12 cellular contexts compared by ENCODE assay signal in genomic region chr5:32027093-32027716, GRCh38.
DNase-seq lines count a peak whose midpoint lies in the region; ATAC-seq and TF ChIP-seq lines count a peak whose summit lies in the region.
"Had no signal": no experiment of that assay in that cellular context is flagged by ENCODE, and none has a peak within 500 bp of the region (broad histone marks: within the 10 kb centered on the region; RNA-seq: fewer than 3 reads in every experiment).

No MANE protein-coding gene starts in this region.

- H3K27ac Mint-ChIP-seq in natural killer cell treated with Interleukin-12 subunit alpha and Interleukin-12 subunit beta and Interleukin-15 and Interleukin-18, amount 100 ng/mL, for 72 hours, result no peak overlapping the region
- no peak overlapping the region for H3K27ac Mint-ChIP-seq in activated T-cell treated with anti-CD3 and anti-CD28 coated beads, Interleukin-2, amount 50 U/mL, for 24 hours
- H3K27ac Mint-ChIP-seq: activated naive CD4-positive, alpha-beta T cell treated with anti-CD3 and anti-CD28 coated beads, Interleukin-2, amount 50 U/mL, for 24 hours had no signal

- no peaks in the 10 kb centered on the region for H3K36me3 ChIP-seq in psoas muscle (ENCODE audit: insufficient read depth in 1 of 2, low read depth in 1 of 2)
- H3K36me3 ChIP-seq in WERI-Rb-1, result no peaks in the 10 kb centered on the region

- H3K4me1 ChIP-seq in psoas muscle, result peaks cover 36% of the 10 kb centered on the region

- no peaks in the 10 kb centered on the region for H3K9me3 Mint-ChIP-seq in natural killer cell treated with Interleukin-12 subunit alpha and Interleukin-12 subunit beta and Interleukin-15 and Interleukin-18, amount 100 ng/mL, for 72 hours
- no peaks in the 10 kb centered on the region for H3K9me3 Mint-ChIP-seq in activated T-cell treated with anti-CD3 and anti-CD28 coated beads, Interleukin-2, amount 50 U/mL, for 24 hours
- H3K9me3 Mint-ChIP-seq: activated naive CD4-positive, alpha-beta T cell treated with anti-CD3 and anti-CD28 coated beads, Interleukin-2, amount 50 U/mL, for 24 hours; CD4-positive, alpha-beta memory T cell had no signal

- peak overlapping the region; percentile 40 for H3K4me3 ChIP-seq in WI38 (ENCODE audit: low read depth, low read length)
- H3K4me3 ChIP-seq in fibroblast of villous mesenchyme (ENCODE audit: low read depth, low read length), result peak overlapping the region; percentile 17
- peak overlapping the region; percentile 26 for H3K4me3 ChIP-seq in psoas muscle
- H3K4me3 ChIP-seq in WERI-Rb-1 (ENCODE audit: low read depth, low read length), result no peak overlapping the region

- no peaks in the 10 kb centered on the region for H3K27me3 ChIP-seq in psoas muscle (ENCODE audit: insufficient read depth in 3 of 3, low read length in 2 of 3)
- no peaks in the 10 kb centered on the region for H3K27me3 ChIP-seq in WERI-Rb-1 (ENCODE audit: insufficient read depth, low read depth, severe bottlenecking)

- peaks cover 4 to 10% of the 10 kb centered on the region in 2 donors for H3K27me3 Mint-ChIP-seq in natural killer cell treated with Interleukin-12 subunit alpha and Interleukin-12 subunit beta and Interleukin-15 and Interleukin-18, amount 100 ng/mL, for 72 hours
- H3K27me3 Mint-ChIP-seq in activated T-cell treated with anti-CD3 and anti-CD28 coated beads, Interleukin-2, amount 50 U/mL, for 24 hours, result no peaks in the 10 kb centered on the region
- H3K27me3 Mint-ChIP-seq: activated naive CD4-positive, alpha-beta T cell treated with anti-CD3 and anti-CD28 coated beads, Interleukin-2, amount 50 U/mL, for 24 hours had no signal

- H3K27ac ChIP-seq in psoas muscle, result peak overlapping the region; percentile 68
- H3K27ac ChIP-seq in WERI-Rb-1, result no peak overlapping the region

- no peak for TF ChIP-seq CTCF in WI38 (IDR thresholded peaks at IDR 0.05; ENCODE audit: low read depth, low read length)
- no peak for TF ChIP-seq CTCF in fibroblast of villous mesenchyme (IDR thresholded peaks at IDR 0.05; ENCODE audit: insufficient read depth, low read depth, low read length)
- TF ChIP-seq CTCF in psoas muscle (IDR thresholded peaks at IDR 0.05), result no peak
- no peak for TF ChIP-seq CTCF in WERI-Rb-1 (IDR thresholded peaks at IDR 0.05; ENCODE audit: low read depth, low read length)

- no peak overlapping the region for H3K4me3 Mint-ChIP-seq in natural killer cell treated with Interleukin-12 subunit alpha and Interleukin-12 subunit beta and Interleukin-15 and Interleukin-18, amount 100 ng/mL, for 72 hours
- H3K4me3 Mint-ChIP-seq in activated T-cell treated with anti-CD3 and anti-CD28 coated beads, Interleukin-2, amount 50 U/mL, for 24 hours, result no peak overlapping the region
- H3K4me3 Mint-ChIP-seq: activated naive CD4-positive, alpha-beta T cell treated with anti-CD3 and anti-CD28 coated beads, Interleukin-2, amount 50 U/mL, for 24 hours; CD4-positive, alpha-beta memory T cell had no signal

- DNase-seq in Ammon's horn (ENCODE audit: low spot score) (peak; percentile 87), fibroblast of villous mesenchyme (ENCODE audit: low read depth) (peak; percentile 28), psoas muscle (no peak), WERI-Rb-1 (no peak)
- DNase-seq in natural killer cell treated with Interleukin-12 subunit alpha and Interleukin-12 subunit beta and Interleukin-15 and Interleukin-18, amount 100 ng/mL, for 72 hours (ENCODE audit: low spot score), result no peak
- DNase-seq in activated T-cell treated with anti-CD3 and anti-CD28 coated beads, Interleukin-2, amount 50 U/mL, for 24 hours, result no peak
- DNase-seq: CD4-positive, alpha-beta memory T cell; NCI-H510A treated with DMSO at 0.1 percent for 48 hours; stimulated activated CD4-positive, alpha-beta T cell treated with anti-CD3 and anti-CD28 coated beads, Interleukin-15, amount 100 ng/mL, for 24 hours had no signal

- no peaks in the 10 kb centered on the region for H3K4me1 Mint-ChIP-seq in natural killer cell treated with Interleukin-12 subunit alpha and Interleukin-12 subunit beta and Interleukin-15 and Interleukin-18, amount 100 ng/mL, for 72 hours (ENCODE audit: low read depth in 2 of 2)
- no peaks in the 10 kb centered on the region for H3K4me1 Mint-ChIP-seq in activated T-cell treated with anti-CD3 and anti-CD28 coated beads, Interleukin-2, amount 50 U/mL, for 24 hours (ENCODE audit: low read depth)

- intact Hi-C loops in psoas muscle (cut with DNase I), result loop anchor here in 1 of 2 donors (5.0 kb wide), 1 partner anchor 45 kb away; no protein-coding TSS in a partner anchor

- ATAC-seq in psoas muscle, result peak; percentile 14 to 58 (median 46)
- no peak for ATAC-seq in GM21526 (IDR thresholded peaks at IDR 0.05; ENCODE audit: low FRiP score, unreplicated experiment)
- no peak for ATAC-seq in natural killer cell treated with Interleukin-12 subunit alpha and Interleukin-12 subunit beta and Interleukin-15 and Interleukin-18, amount 100 ng/mL, for 72 hours

- H3K36me3 Mint-ChIP-seq in natural killer cell treated with Interleukin-12 subunit alpha and Interleukin-12 subunit beta and Interleukin-15 and Interleukin-18, amount 100 ng/mL, for 72 hours, result no peaks in the 10 kb centered on the region
- H3K36me3 Mint-ChIP-seq in activated T-cell treated with anti-CD3 and anti-CD28 coated beads, Interleukin-2, amount 50 U/mL, for 24 hours (ENCODE audit: low read depth), result no peaks in the 10 kb centered on the region
- H3K36me3 Mint-ChIP-seq: activated naive CD4-positive, alpha-beta T cell treated with anti-CD3 and anti-CD28 coated beads, Interleukin-2, amount 50 U/mL, for 24 hours; CD4-positive, alpha-beta memory T cell had no signal

- 6 to 16% (median 13%) methylated on average over 14 of the region's 14 CpGs for WGBS in psoas muscle, 3 donors

- H3K9me3 ChIP-seq in psoas muscle, result no peaks in the 10 kb centered on the region
- no peaks in the 10 kb centered on the region for H3K9me3 ChIP-seq in WERI-Rb-1 (ENCODE audit: severe bottlenecking)

Comparison
In these comparisons a context has a peak if more than half of its experiments do, and no peak if none do; other contexts are left out.
1. DNase-seq: peak in Ammon's horn (single experiment) and fibroblast of villous mesenchyme (single experiment); none in psoas muscle (0 of 2), WERI-Rb-1 (single experiment), natural killer cell treated with Interleukin-12 subunit alpha and Interleukin-12 subunit beta and Interleukin-15 and Interleukin-18, amount 100 ng/mL, for 72 hours (single experiment) and activated T-cell treated with anti-CD3 and anti-CD28 coated beads, Interleukin-2, amount 50 U/mL, for 24 hours (single experiment).
2. ATAC-seq: peak in psoas muscle (4 of 4); none in GM21526 (single experiment) and natural killer cell treated with Interleukin-12 subunit alpha and Interleukin-12 subunit beta and Interleukin-15 and Interleukin-18, amount 100 ng/mL, for 72 hours (0 of 2).